ENCODE assay signal across 1 cellular context in the genomic region with DNA sequence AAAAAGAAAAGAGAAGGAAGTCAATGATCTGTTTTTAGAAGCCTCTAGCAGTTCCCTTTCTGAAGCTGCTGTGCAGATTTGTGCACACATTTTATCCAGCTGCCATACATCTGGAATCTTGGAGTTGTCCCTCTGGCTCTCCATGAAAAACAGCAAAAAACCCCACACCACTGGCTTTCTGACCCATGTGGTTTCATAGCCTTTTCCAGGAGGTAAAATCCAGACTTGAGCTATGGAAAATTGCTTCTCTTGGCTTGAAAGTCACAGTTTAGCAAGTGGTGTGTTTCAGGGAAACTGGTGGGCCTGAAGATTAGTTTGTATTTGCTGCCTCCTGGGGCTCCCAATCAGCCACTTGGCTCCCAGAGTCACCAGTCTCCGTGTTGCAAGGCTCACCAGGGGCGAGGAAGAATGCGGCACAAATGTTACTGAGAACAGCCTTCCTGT.
TF ChIP-seq lines count a peak whose summit lies in the region.

No MANE protein-coding gene starts in this region.

TF ChIP-seq in H1, 55 proteins besides CTCF, POLR2A, EP300 and RAD21:
- TF ChIP-seq BCL11A (IDR thresholded peaks at IDR 0.05; ENCODE audit: low read depth in 2 of 2, low read length in 2 of 2) (no peak), RFX5 (IDR thresholded peaks at IDR 0.05; ENCODE audit: borderline replicate concordance, low read depth, low read length) (peak; percentile 43; the same call in 1 of the 2 replicates)
- TF ChIP-seq, protein P1, sequence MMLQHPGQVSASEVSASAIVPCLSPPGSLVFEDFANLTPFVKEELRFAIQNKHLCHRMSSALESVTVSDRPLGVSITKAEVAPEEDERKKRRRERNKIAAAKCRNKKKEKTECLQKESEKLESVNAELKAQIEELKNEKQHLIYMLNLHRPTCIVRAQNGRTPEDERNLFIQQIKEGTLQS (IDR thresholded peaks at IDR 0.05; ENCODE audit: insufficient read depth, low read depth, low read length) = no peak
TF ChIP-seq in H1: peak in this region for 1.
